ENCODE assay signal across 18 cellular contexts in genomic region chr4:768995-769394, GRCh38. TPM values are rescaled to one million over a fixed set of nuclear protein-coding genes. Genes with fewer than 3 reads are reported as not detected.
"Had no signal": no experiment of that assay in that cellular context is flagged by ENCODE, and none has a peak within 500 bp of the region (broad histone marks: within the 10 kb centered on the region; RNA-seq: fewer than 3 reads in every experiment).

No MANE protein-coding gene starts in this region.

- DNase-seq: activated CD4-positive, alpha-beta T cell treated with anti-CD3 and anti-CD28 coated beads for 48 hours; activated CD8-positive, alpha-beta memory T cell treated with anti-CD3 and anti-CD28 coated beads, Interleukin-2, amount 50 U/mL, for 48 hours; activated CD8-positive, alpha-beta T cell treated with anti-CD3 and anti-CD28 coated beads, Interleukin-2, amount 10 ng/mL, durations not matched to agents 7 days and 5 days; activated naive CD4-positive, alpha-beta T cell treated with Interleukin-2 at 50 U/mL for 16 hours; activated naive CD8-positive, alpha-beta T cell treated with anti-CD3 and anti-CD28 coated beads, Interleukin-2, amount 50 U/mL, for 24 hours; colonic mucosa; effector CD4-positive, alpha-beta T cell; hippocampal formation; kidney glomerular epithelial cell; naive thymus-derived CD8-positive, alpha-beta T cell; SJCRH30; stimulated activated CD4-positive, alpha-beta T cell treated with anti-CD3 and anti-CD28 coated beads, Interleukin-4, amount 100 ng/mL, for 1 hour; stomach; SW 1271; tibial artery had no signal

- H3K9me3 ChIP-seq: colonic mucosa had no signal

- H3K4me1 ChIP-seq: colonic mucosa had no signal

- H3K4me3 ChIP-seq: cardiac muscle cell, colonic mucosa, gastroesophageal sphincter, lung, SJCRH30, stomach, tibial artery had no signal

- H3K27me3 ChIP-seq: cardiac muscle cell, colonic mucosa, gastroesophageal sphincter, SJCRH30, stomach, tibial artery had no signal

- H3K36me3 ChIP-seq: colonic mucosa had no signal

- ATAC-seq: activated CD8-positive, alpha-beta T cell treated with anti-CD3 and anti-CD28 coated beads, Interleukin-2, amount 10 ng/mL, durations not matched to agents 7 days and 5 days; activated naive CD8-positive, alpha-beta T cell treated with anti-CD3 and anti-CD28 coated beads, Interleukin-2, amount 50 U/mL, for 24 hours; gastroesophageal sphincter; naive thymus-derived CD8-positive, alpha-beta T cell had no signal

- H3K27ac ChIP-seq: colonic mucosa, gastroesophageal sphincter, SJCRH30, stomach, tibial artery had no signal

RNA-seq across cellular contexts. Expression of gene CPLX1, which starts 56.9 kb away (rescaled TPM):
- polyA plus RNA-seq: naive thymus-derived CD8-positive, alpha-beta T cell had no signal
